Comparison of ENCODE assay signal across 8 cellular contexts in the genomic region with DNA sequence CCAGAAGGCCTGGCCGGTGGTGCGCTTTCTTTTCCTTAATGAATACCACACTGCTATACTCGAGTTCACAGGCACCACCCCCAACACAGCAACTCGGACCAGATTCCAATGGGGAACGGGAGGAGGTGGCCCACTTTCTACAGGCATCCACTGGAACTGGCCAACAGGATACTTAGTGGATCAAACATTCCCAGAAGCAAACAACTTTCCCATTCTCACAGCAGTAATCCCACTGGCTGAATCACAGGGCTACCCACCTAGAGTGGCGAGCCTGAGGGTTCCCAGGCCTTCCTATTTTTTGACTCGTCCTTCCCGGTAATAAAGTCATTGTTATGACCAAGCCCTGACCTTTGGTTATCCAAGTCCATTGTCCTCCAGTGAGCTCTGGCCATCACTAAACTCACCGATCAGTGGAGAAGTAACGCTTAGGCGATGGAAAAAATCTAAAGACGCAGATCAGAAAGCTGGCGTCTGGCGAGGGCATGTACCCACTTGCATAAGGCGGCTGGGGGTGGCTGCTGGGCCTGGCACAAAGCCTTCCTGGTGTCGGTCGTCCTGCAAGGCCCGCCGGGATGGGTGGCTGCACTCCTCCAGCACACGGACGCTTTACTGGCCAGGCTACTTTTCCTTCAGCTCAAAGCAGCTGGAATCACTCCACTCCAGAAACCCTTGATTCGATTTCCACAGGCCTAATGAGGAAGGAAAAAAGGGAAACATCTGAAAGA. TPM values are rescaled to one million over a fixed set of nuclear protein-coding genes. Genes with fewer than 3 reads are reported as not detected.
DNase-seq lines count a peak whose midpoint lies in the region; ATAC-seq and TF ChIP-seq lines count a peak whose summit lies in the region.

No MANE protein-coding gene starts in this region.

- TF ChIP-seq CTCF in cardiac muscle cell (IDR thresholded peaks at IDR 0.05; ENCODE audit: low read depth, low read length) (no peak), cardiac fibroblast (IDR thresholded peaks at IDR 0.05; ENCODE audit: low read depth, low read length) (no peak), right lobe of liver (IDR thresholded peaks at IDR 0.05) (no peak), type B pancreatic cell (conservative IDR thresholded peaks at IDR 0.05) (no peak)

- H3K9me3 ChIP-seq in cardiac muscle cell (ENCODE audit: low read depth): no peaks in the 10 kb centered on the region
- no peaks in the 10 kb centered on the region for H3K9me3 ChIP-seq in right lobe of liver

- peaks cover 19% of the 10 kb centered on the region for H3K4me1 Mint-ChIP-seq in type B pancreatic cell (ENCODE audit: unreplicated experiment)

- H3K9me3 Mint-ChIP-seq in type B pancreatic cell: no peaks in the 10 kb centered on the region

- peak overlapping the region; percentile 66 for H3K4me3 ChIP-seq in cardiac muscle cell
- peak overlapping the region; percentile 53 to 73 for H3K4me3 ChIP-seq in cardiac fibroblast (replicated peaks in 1 of 2; ENCODE audit: low read depth in 2 of 2, low read length in 2 of 2)
- H3K4me3 ChIP-seq in right lobe of liver: peak overlapping the region; percentile 65 to 84 (median 82)

- WGBS in right lobe of liver (ENCODE audit: insufficient coverage, low coverage, low lambda C conversion rate, missing lambda C conversion rate): 87% methylated on average over 14 of the region's 22 CpGs

- peak overlapping the region; percentile 95 for H3K4me3 Mint-ChIP-seq in type B pancreatic cell

- H3K36me3 Mint-ChIP-seq in type B pancreatic cell: peaks cover 5% of the 10 kb centered on the region

- H3K27ac ChIP-seq in cardiac muscle cell (no peak overlapping the region), right lobe of liver (peak overlapping the region; percentile 84 to 98 (median 89))

- no peaks in the 10 kb centered on the region for H3K27me3 ChIP-seq in cardiac muscle cell
- no peaks in the 10 kb centered on the region for H3K27me3 ChIP-seq in right lobe of liver

- H3K36me3 ChIP-seq in cardiac muscle cell: peaks cover 11% of the 10 kb centered on the region
- peaks cover 0 to 5% (median 0%) of the 10 kb centered on the region in 4 donors for H3K36me3 ChIP-seq in right lobe of liver

- in situ Hi-C loops in KBM-7 (cut with MboI; ENCODE audit: low pct_unique_long_range_greater_than_20kb, low sequenced_read_pairs): no loop called here

- DNase-seq in cardiac muscle cell (ENCODE audit: low read depth in 1 of 2, low spot score in 1 of 2): peak in 1 of 2 donors; percentile 49
- DNase-seq in cardiac septum (ENCODE audit: low spot score): no peak
- peak; percentile 25 to 39 for DNase-seq in cardiac fibroblast (ENCODE audit: low read depth in 2 of 2)
- peak in 1 of 3 donors; percentile 25 for DNase-seq in right lobe of liver
- no peak for DNase-seq in type B pancreatic cell (ENCODE audit: extremely low spot score, unreplicated experiment)
- no peak for DNase-seq in KG1 (lab: John Stamatoyannopoulos, UW)
- DNase-seq in KBM-7: no peak

- peaks cover 7% of the 10 kb centered on the region for H3K27me3 Mint-ChIP-seq in type B pancreatic cell

- H3K4me1 ChIP-seq in cardiac muscle cell (ENCODE audit: low read depth) (peaks cover 2% of the 10 kb centered on the region), right lobe of liver (no peaks in the 10 kb centered on the region)

- intact Hi-C loops in cardiac septum (cut with DNase I) (loop anchor here (5.0 kb wide), 2 partner anchors 40 to 70 kb away; a partner anchor contains a TSS), right lobe of liver (cut with DNase I) (no loop called here)

- H3K27ac Mint-ChIP-seq in type B pancreatic cell: peak overlapping the region; percentile 73

- ATAC-seq in right lobe of liver (no peak), GM21447 (IDR thresholded peaks at IDR 0.05; ENCODE audit: unreplicated experiment) (no peak)

- no peak for TF ChIP-seq POLR2A in right lobe of liver (IDR thresholded peaks at IDR 0.05)

RNA-seq across cellular contexts. Expression of a gene that starts 1.2 kb away (rescaled TPM):
- total RNA-seq in cardiac muscle cell (10.1 and 16.9 TPM in 2 replicates), cardiac septum (44.0 TPM), right lobe of liver (1 to 10 TPM; 3.4 to 8.7 (median 5.1) TPM), type B pancreatic cell (ENCODE audit: low replicate concordance) (4.5 and 8.4 TPM in 2 replicates)
- polyA plus RNA-seq in cardiac muscle cell: 11.3 and 13.3 TPM in 2 replicates

RNA-seq across cellular contexts. Expression of a gene that starts 39.9 kb away (rescaled TPM):
- total RNA-seq in cardiac muscle cell: 16.1 and 21.6 TPM in 2 replicates
- polyA plus RNA-seq in cardiac muscle cell: 18.4 and 24.1 TPM in 2 replicates
- total RNA-seq in cardiac septum: 22.8 TPM
- 10 to 100 TPM in 4 of 6 experiments, 1 to 10 TPM in 2; 7.9 to 15.4 (median 11.5) TPM for total RNA-seq in right lobe of liver
- 34.6 and 47.6 TPM in 2 replicates for total RNA-seq in type B pancreatic cell (ENCODE audit: low replicate concordance)

Comparison
In these comparisons a context has a peak if more than half of its experiments do, and no peak if none do; other contexts are left out.
1. DNase-seq: peak in cardiac fibroblast (2 of 2); none in cardiac septum (single experiment), type B pancreatic cell (single experiment), KG1 (single experiment) and KBM-7 (single experiment).
2. Peak in every context shown above with its lines, with median percentiles within 50 percentile points of each other: H3K4me3 ChIP-seq.